8 cellular contexts compared by ENCODE assay signal in genomic region chr7:151310578-151310977, GRCh38. TPM values are rescaled to one million over a fixed set of nuclear protein-coding genes. Genes with fewer than 3 reads are reported as not detected.
DNase-seq lines count a peak whose midpoint lies in the region; TF ChIP-seq lines count a peak whose summit lies in the region.

No MANE protein-coding gene starts in this region.

- no peaks in the 10 kb centered on the region for H3K79me2 ChIP-seq in H9 (ENCODE audit: insufficient read depth, low read length)
- H3K79me2 ChIP-seq in hepatocyte, result no peaks in the 10 kb centered on the region

- H3K23me2 ChIP-seq in H9 (ENCODE audit: insufficient read length, low read depth, low read length, poor library complexity, severe bottlenecking), result no peaks in the 10 kb centered on the region

- H3K4me3 ChIP-seq in BE2C (ENCODE audit: low read depth, low read length) (no peak overlapping the region), hepatocyte (no peak overlapping the region)

- H3K79me1 ChIP-seq in H9 (ENCODE audit: insufficient read depth, low read depth, low read length, poor library complexity, severe bottlenecking), result no peaks in the 10 kb centered on the region

- H3K27ac ChIP-seq in H9 (ENCODE audit: insufficient read length, low read depth, low read length) (no peak overlapping the region), RWPE1 (no peak overlapping the region), hepatocyte (no peak overlapping the region)

- H3K4me1 ChIP-seq in BE2C (no peaks in the 10 kb centered on the region), H9 (ENCODE audit: insufficient read depth, low read length) (no peaks in the 10 kb centered on the region), hepatocyte (ENCODE audit: insufficient read depth) (no peaks in the 10 kb centered on the region)

- no peak overlapping the region for H4K5ac ChIP-seq in H9 (ENCODE audit: insufficient read length, low read depth, low read length)

- H2BK15ac ChIP-seq in H9 (ENCODE audit: low read depth, low read length), result no peak overlapping the region

- H3K4me3 Mint-ChIP-seq in H9, result no peak overlapping the region

- DNase-seq in BE2C, result peak; percentile 32
- no peak for DNase-seq in H9
- no peak for DNase-seq in RWPE1 (ENCODE audit: low spot score)
- DNase-seq in hepatocyte (ENCODE audit: low spot score), result peak; percentile 53
- DNase-seq in NCI-H2081 treated with DMSO at 0.1 percent for 48 hours (lab: John Stamatoyannopoulos, UW), result no peak
- DNase-seq in HK-2 (ENCODE audit: unreplicated experiment), result no peak
- no peak for DNase-seq in effector CD8-positive, alpha-beta T cell (lab: John Stamatoyannopoulos, UW)
- no peak for DNase-seq in posterior cingulate gyrus

- WGBS in H9 (ENCODE audit: extremely low coverage, insufficient read length, low lambda C conversion rate), result no CpG with 5 or more reads among the region's 4 CpGs
- 51% methylated on average over 4 of the region's 4 CpGs for WGBS in hepatocyte (ENCODE audit: low lambda C conversion rate, missing lambda C conversion rate)

- H3K36me3 ChIP-seq in BE2C (no peaks in the 10 kb centered on the region), hepatocyte (replicated peaks; ENCODE audit: insufficient read depth, low read depth) (no peaks in the 10 kb centered on the region)

- H4K8ac ChIP-seq in H9 (replicated peaks; ENCODE audit: insufficient read length, low read depth, low read length), result no peak overlapping the region

- H4K20me1 ChIP-seq in H9 (ENCODE audit: control insufficient read depth, insufficient read depth, insufficient read length) (no peaks in the 10 kb centered on the region), hepatocyte (ENCODE audit: insufficient read depth, poor library complexity, severe bottlenecking) (no peaks in the 10 kb centered on the region)

- H2BK5ac ChIP-seq in H9 (ENCODE audit: insufficient read length, low read length), result no peak overlapping the region

- peaks cover 9% of the 10 kb centered on the region in 2 experiments for H3K9me3 Mint-ChIP-seq in H9

- H3K27me3 ChIP-seq in BE2C (no peaks in the 10 kb centered on the region), H9 (ENCODE audit: insufficient read depth, low read length) (no peaks in the 10 kb centered on the region), hepatocyte (peaks cover under 1% of the 10 kb centered on the region)

- H2AK5ac ChIP-seq in H9 (ENCODE audit: insufficient read length, low read length), result no peak overlapping the region

- intact Hi-C loops in posterior cingulate gyrus (cut with DNase I), result no loop called here

- H3K56ac ChIP-seq in H9 (ENCODE audit: insufficient read length, low read depth, low read length), result no peak overlapping the region

- no peak overlapping the region for H3K23ac ChIP-seq in H9 (ENCODE audit: insufficient read length, low read depth, low read length)

- H3K27ac Mint-ChIP-seq in H9, result no peak overlapping the region

- H3K9me2 ChIP-seq in hepatocyte (replicated peaks; ENCODE audit: insufficient read depth), result no peaks in the 10 kb centered on the region

- no peak overlapping the region for H4K91ac ChIP-seq in H9 (ENCODE audit: insufficient read length, low read depth, low read length)

- peak; percentile 62 for TF ChIP-seq CTCF in BE2C (IDR thresholded peaks at IDR 0.05; ENCODE audit: low read depth, low read length)
- peak; percentile 59 for TF ChIP-seq CTCF in H9 (conservative IDR thresholded peaks at IDR 0.05)
- TF ChIP-seq CTCF in RWPE1 (conservative IDR thresholded peaks at IDR 0.05; ENCODE audit: low read depth), result peak; percentile 44
- TF ChIP-seq CTCF in hepatocyte (IDR thresholded peaks at IDR 0.05; ENCODE audit: poor library complexity), result peak; percentile 50

- H2BK20ac ChIP-seq in H9 (ENCODE audit: low read depth, low read length, poor library complexity, severe bottlenecking), result no peak overlapping the region

- no peak overlapping the region for H3T11ph ChIP-seq in H9 (ENCODE audit: low read length)

- 0 out of 4 replicates have a peak, but pooled peaks cover 0 to 2% of the 10 kb centered on the region in 2 experiments for H3K4me1 Mint-ChIP-seq in H9

- POLR2A ChIA-PET in RWPE1 (lab: Yijun Ruan, JAX; ENCODE audit: low non-redundant PET), result no interaction called here

- H3K27me3 Mint-ChIP-seq in H9 (ENCODE audit: low read depth), result peaks cover 9% of the 10 kb centered on the region

- peaks cover 0 to 2% (median 2%) of the 10 kb centered on the region in 3 experiments; a peak in 3 of 7 replicates for H3K36me3 Mint-ChIP-seq in H9 (ENCODE audit: insufficient read depth in 1 of 3, low read depth in 3 of 3)

- no peak overlapping the region for H3K4me2 ChIP-seq in H9 (ENCODE audit: insufficient read depth, insufficient read length, low read length)
- no peak overlapping the region for H3K4me2 ChIP-seq in hepatocyte

- CTCF ChIA-PET in RWPE1 (lab: Yijun Ruan, JAX), result interaction anchor here (0.6 kb wide), 2 partner anchors 44 to 63 kb away, joined by 3 to 5 read pairs; no protein-coding TSS in a partner anchor

- H3K9me3 ChIP-seq in BE2C (no peaks in the 10 kb centered on the region), H9 (ENCODE audit: control insufficient read depth, low read depth, low read length) (peaks cover 6% of the 10 kb centered on the region), hepatocyte (ENCODE audit: low read depth) (no peaks in the 10 kb centered on the region)

- no peak overlapping the region for H3K4ac ChIP-seq in H9 (ENCODE audit: low read depth, low read length)

- H2BK12ac ChIP-seq in H9 (ENCODE audit: insufficient read length, low read depth, low read length), result no peak overlapping the region

- no peak overlapping the region for H2AFZ ChIP-seq in H9 (ENCODE audit: low read length)
- no peak overlapping the region for H2AFZ ChIP-seq in hepatocyte

- H3K9ac ChIP-seq in H9 (ENCODE audit: extremely low read depth, insufficient read length, low read length), result no peak overlapping the region

- H3K14ac ChIP-seq in H9 (ENCODE audit: insufficient read depth, low read length), result no peak overlapping the region

- H2BK120ac ChIP-seq in H9 (ENCODE audit: low read depth, low read length, poor library complexity, severe bottlenecking), result no peak overlapping the region

- H3K18ac ChIP-seq in H9 (ENCODE audit: insufficient read length, low read depth, low read length), result no peak overlapping the region

RNA-seq across cellular contexts. Expression of gene NUB1, which starts 31.0 kb away (rescaled TPM):
- 32.4 TPM for polyA plus RNA-seq in BE2C (2012; ENCODE audit: insufficient read depth, insufficient read length, low read depth)
- total RNA-seq in H9 (2021) (45.8 and 48.5 TPM in 2 replicates), hepatocyte (38.6 and 42.5 TPM in 2 replicates)
- polyA plus RNA-seq in hepatocyte, result 22.6 and 28.4 TPM in 2 replicates

Comparison
In these comparisons a context has a peak if more than half of its experiments do, and no peak if none do; other contexts are left out.
1. DNase-seq: peak in BE2C (single experiment) and hepatocyte (single experiment); none in H9 (single experiment), RWPE1 (single experiment), NCI-H2081 treated with DMSO at 0.1 percent for 48 hours (single experiment), HK-2 (single experiment), effector CD8-positive, alpha-beta T cell (single experiment) and posterior cingulate gyrus (0 of 10).
2. Peak in every context shown above with its lines, with median percentiles within 50 percentile points of each other: CTCF ChIP-seq.